In the genomic region with DNA sequence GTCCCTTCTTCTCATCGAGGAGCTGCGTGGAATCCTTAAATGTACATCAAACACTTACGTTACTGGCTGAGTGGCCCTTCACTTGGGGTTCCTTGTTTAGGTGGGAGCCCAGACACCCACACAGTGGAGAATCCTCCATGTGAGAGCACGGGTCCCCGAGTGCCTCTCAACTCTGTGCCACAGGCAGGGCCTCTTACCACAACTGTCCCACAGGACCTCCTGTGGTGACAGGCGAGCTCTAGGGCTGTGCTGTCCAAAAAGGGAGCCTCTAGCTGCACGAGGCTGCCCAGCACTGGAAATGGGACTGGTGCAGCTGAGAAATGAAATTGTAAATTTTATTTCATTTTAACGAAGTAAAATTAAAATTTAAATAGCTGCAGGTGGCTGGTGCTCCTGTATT, we compare ENCODE assay signal across 15 cellular contexts.
"Had no signal": no experiment of that assay in that cellular context is flagged by ENCODE, and none has a peak within 500 bp of the region (broad histone marks: within the 10 kb centered on the region; RNA-seq: fewer than 3 reads in every experiment).

No MANE protein-coding gene starts in this region.

- H3K27me3 ChIP-seq: MG63, Peyer's patch, SJSA1 had no signal

- H3K27ac ChIP-seq: PC-9, Peyer's patch, SJSA1, SK-N-MC had no signal

- H3K4me1 ChIP-seq: Peyer's patch had no signal

- H3K9me3 ChIP-seq: MG63, Peyer's patch, SJSA1 had no signal

- H2AFZ ChIP-seq: PC-9 had no signal

- ATAC-seq: Right ventricle myocardium inferior had no signal

- H3K4me3 ChIP-seq: MG63, PC-9, Peyer's patch, SJSA1, SK-N-MC had no signal

- DNase-seq: KBM-7, MG63, NCI-H1092 treated with DMSO at 0.1 percent for 48 hours, NCI-H1436, NCI-H187 treated with DMSO at 0.1 percent for 48 hours, NCI-H2029 treated with DMSO at 0.1 percent for 48 hours, NCI-H526 treated with DMSO at 0.1 percent for 48 hours, NCI-H748 treated with DMSO at 0.1 percent for 48 hours, OCI-M1, PC-9, Peyer's patch, SIG-M5 had no signal

- H3K36me3 ChIP-seq: MG63, Peyer's patch had no signal

- H3K4me2 ChIP-seq: PC-9 had no signal
